Comparison of ENCODE assay signal across 1 cellular context in genomic region chr12:93892431-93893210, GRCh38.
TF ChIP-seq lines count a peak whose summit lies in the region.

No MANE protein-coding gene starts in this region.

TF ChIP-seq in HepG2, 621 proteins besides CTCF, POLR2A, EP300 and RAD21 (continued from another document):
- TF ChIP-seq, protein P1, sequence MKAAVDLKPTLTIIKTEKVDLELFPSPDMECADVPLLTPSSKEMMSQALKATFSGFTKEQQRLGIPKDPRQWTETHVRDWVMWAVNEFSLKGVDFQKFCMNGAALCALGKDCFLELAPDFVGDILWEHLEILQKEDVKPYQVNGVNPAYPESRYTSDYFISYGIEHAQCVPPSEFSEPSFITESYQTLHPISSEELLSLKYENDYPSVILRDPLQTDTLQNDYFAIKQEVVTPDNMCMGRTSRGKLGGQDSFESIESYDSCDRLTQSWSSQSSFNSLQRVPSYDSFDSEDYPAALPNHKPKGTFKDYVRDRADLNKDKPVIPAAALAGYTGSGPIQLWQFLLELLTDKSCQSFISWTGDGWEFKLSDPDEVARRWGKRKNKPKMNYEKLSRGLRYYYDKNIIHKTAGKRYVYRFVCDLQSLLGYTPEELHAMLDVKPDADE (CRISPR knock-in tag; IDR thresholded peaks at IDR 0.05): no peak
- no peak for TF ChIP-seq MTA1 (CRISPR knock-in tag; IDR thresholded peaks at IDR 0.05; ENCODE audit: borderline replicate concordance)
- TF ChIP-seq SNAPC4 (CRISPR knock-in tag; IDR thresholded peaks at IDR 0.05): no peak
- 0 out of 2 replicates have a peak, but pooled peaks have one; percentile 24 for TF ChIP-seq BCL6 (CRISPR knock-in tag; IDR thresholded peaks at IDR 0.05)
TF ChIP-seq in HepG2: peak in this region for 2.
